Comparison of ENCODE assay signal across 38 cellular contexts in the genomic region with DNA sequence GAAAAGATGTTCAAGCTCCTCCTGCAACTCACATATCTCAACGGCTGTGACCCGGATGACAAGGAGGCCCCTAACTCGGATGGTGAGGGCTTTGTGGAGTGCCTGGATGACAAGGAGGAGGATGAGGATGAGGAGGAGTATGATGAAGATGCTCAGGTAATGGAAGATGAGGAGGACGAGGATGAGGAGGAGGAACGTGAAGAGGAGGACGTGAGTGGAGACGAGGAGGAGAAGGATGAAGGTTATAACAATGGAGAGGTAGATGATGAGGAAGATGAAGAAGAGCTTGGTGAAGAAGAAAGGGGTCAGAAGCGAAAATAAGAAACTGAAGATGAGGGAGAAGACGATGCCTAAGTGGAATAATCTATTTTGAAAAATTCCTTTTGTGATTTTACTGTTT. TPM values are rescaled to one million over a fixed set of nuclear protein-coding genes. Genes with fewer than 3 reads are reported as not detected.
"Had no signal": no experiment of that assay in that cellular context is flagged by ENCODE, and none has a peak within 500 bp of the region (broad histone marks: within the 10 kb centered on the region; RNA-seq: fewer than 3 reads in every experiment).

No MANE protein-coding gene starts in this region.

- DNase-seq: Karpas-422, Kasumi-1, MG63, MM.1S, MV-4-11, NCI-H1048, NCI-H1092, NCI-H1092 treated with DMSO at 0.1 percent for 48 hours, NCI-H1105, NCI-H1105 treated with DMSO at 0.1 percent for 48 hours, NCI-H1417, NCI-H1417 treated with DMSO at 0.1 percent for 48 hours, NCI-H1436, NCI-H1436 treated with DMSO at 0.1 percent for 48 hours, NCI-H146, NCI-H1694, NCI-H1694 treated with DMSO at 0.1 percent for 48 hours, NCI-H187, NCI-H187 treated with DMSO at 0.1 percent for 48 hours, NCI-H1930, NCI-H2029, NCI-H2029 treated with DMSO at 0.1 percent for 48 hours, NCI-H2081, NCI-H2081 treated with DMSO at 0.1 percent for 48 hours, NCI-H2107, NCI-H2171, NCI-H2171 treated with DMSO at 0.1 percent for 48 hours, NCI-H2227 treated with DMSO at 0.1 percent for 48 hours, NCI-H226, NCI-H345, NCI-H446, NCI-H446 treated with DMSO at 0.1 percent for 48 hours, NCI-H510A had no signal

- H3K4me3 ChIP-seq: MG63 had no signal

- H3K27me3 ChIP-seq: MG63 had no signal

- H3K27ac ChIP-seq: KMS-11 had no signal

- H3K36me3 ChIP-seq: MG63 had no signal

RNA-seq across cellular contexts. Expression of gene ANP32D, which starts 0.7 kb away (rescaled TPM):
- total RNA-seq: LHCN-M2, M059J, MCF 10A, NCI-H460 had no signal

RNA-seq across cellular contexts. Expression of gene C12orf54, which starts 9.2 kb away (rescaled TPM):
- total RNA-seq: LHCN-M2, M059J, NCI-H460 had no signal

RNA-seq across cellular contexts. Expression of gene OR8S1, which starts 52.4 kb away (rescaled TPM):
- total RNA-seq: LHCN-M2, M059J, MCF 10A, NCI-H460 had no signal
